Comparison of ENCODE assay signal across 44 cellular contexts in genomic region chr12:52815161-52815560, GRCh38. TPM values are rescaled to one million over a fixed set of nuclear protein-coding genes. Genes with fewer than 3 reads are reported as not detected.
"Had no signal": no experiment of that assay in that cellular context is flagged by ENCODE, and none has a peak within 500 bp of the region (broad histone marks: within the 10 kb centered on the region; RNA-seq: fewer than 3 reads in every experiment).

No MANE protein-coding gene starts in this region.

- H3K4me3 Mint-ChIP-seq: activated naive CD4-positive, alpha-beta T cell treated with anti-CD3 and anti-CD28 coated beads for 36 hours; activated naive CD4-positive, alpha-beta T cell treated with anti-CD3 and anti-CD28 coated beads, Interleukin-2, amount 10 ng/mL, durations not matched to agents 7 days and 5 days; activated naive CD4-positive, alpha-beta T cell treated with anti-CD3 and anti-CD28 coated beads, Interleukin-2, amount 50 U/mL, for 24 hours; activated naive CD8-positive, alpha-beta T cell; activated naive CD8-positive, alpha-beta T cell treated with anti-CD3 and anti-CD28 coated beads for 36 hours; activated naive CD8-positive, alpha-beta T cell treated with anti-CD3 and anti-CD28 coated beads, Interleukin-2, amount 10 ng/mL, durations not matched to agents 7 days and 5 days; activated naive CD8-positive, alpha-beta T cell treated with anti-CD3 and anti-CD28 coated beads, Interleukin-2, amount 50 U/mL, for 24 hours; activated T-cell treated with anti-CD3 and anti-CD28 coated beads, Interleukin-2, amount 50 U/mL, for 24 hours; activated T-cell treated with anti-CD3 and anti-CD28 coated beads, Interleukin-2, amount 50 U/mL, for 4 hours; activated T-cell treated with anti-CD3 and anti-CD28 coated beads, Interleukin-2, amount 50 U/mL, for 72 hours; activated T-helper 1 cell treated with anti-CD3 and anti-CD28 coated beads, Interleukin-12 subunit alpha, Interleukin-12 subunit beta, Interleukin-2, Interleukin-4 antibody, amounts not matched to agents 30 ng/mL and 10 ng/mL and 1 ng/mL, durations not matched to agents 14 hours and 24 hours and 36 hours; activated T-helper 17 cell treated with anti-CD3 and anti-CD28 coated beads, Interleukin-2, amount 50 U/mL, for 72 hours; brain; central memory CD8-positive, alpha-beta T cell had no signal

- H3K4me1 Mint-ChIP-seq: activated T-helper 17 cell treated with anti-CD3 and anti-CD28 coated beads, Interleukin-2, amount 50 U/mL, for 72 hours had no signal

- H3K27ac Mint-ChIP-seq: activated naive CD4-positive, alpha-beta T cell treated with anti-CD3 and anti-CD28 coated beads for 36 hours; activated naive CD4-positive, alpha-beta T cell treated with anti-CD3 and anti-CD28 coated beads, Interleukin-2, amount 10 ng/mL, durations not matched to agents 7 days and 5 days; activated naive CD4-positive, alpha-beta T cell treated with anti-CD3 and anti-CD28 coated beads, Interleukin-2, amount 50 U/mL, for 24 hours; activated naive CD8-positive, alpha-beta T cell; activated naive CD8-positive, alpha-beta T cell treated with anti-CD3 and anti-CD28 coated beads for 36 hours; activated naive CD8-positive, alpha-beta T cell treated with anti-CD3 and anti-CD28 coated beads, Interleukin-2, amount 10 ng/mL, durations not matched to agents 7 days and 5 days; activated naive CD8-positive, alpha-beta T cell treated with anti-CD3 and anti-CD28 coated beads, Interleukin-2, amount 50 U/mL, for 24 hours; activated T-cell treated with anti-CD3 and anti-CD28 coated beads, Interleukin-2, amount 50 U/mL, for 24 hours; activated T-cell treated with anti-CD3 and anti-CD28 coated beads, Interleukin-2, amount 50 U/mL, for 72 hours; activated T-helper 1 cell treated with anti-CD3 and anti-CD28 coated beads, Interleukin-12 subunit alpha, Interleukin-12 subunit beta, Interleukin-2, Interleukin-4 antibody, amounts not matched to agents 30 ng/mL and 10 ng/mL and 1 ng/mL, durations not matched to agents 14 hours and 24 hours and 36 hours; activated T-helper 17 cell treated with anti-CD3 and anti-CD28 coated beads, Interleukin-2, amount 50 U/mL, for 72 hours; activated T-helper 2 cell treated with anti-CD3 and anti-CD28 coated beads, Interferon-gamma antibody, Interleukin-2, Interleukin-4, amounts not matched to agents 10 μg/mL and 5 μg/mL and 100 μg/mL, durations not matched to agents 14 hours and 24 hours and 36 hours; brain had no signal

- H3K27ac ChIP-seq: adrenal gland, ascending aorta, body of pancreas, brain microvascular endothelial cell, breast epithelium, cardiac muscle cell had no signal

- H3K36me3 Mint-ChIP-seq: activated naive CD4-positive, alpha-beta T cell treated with anti-CD3 and anti-CD28 coated beads, Interleukin-2, amount 10 ng/mL, durations not matched to agents 7 days and 5 days; activated naive CD4-positive, alpha-beta T cell treated with anti-CD3 and anti-CD28 coated beads, Interleukin-2, amount 50 U/mL, for 24 hours; activated naive CD4-positive, alpha-beta T cell treated with anti-CD3 and anti-CD28 coated beads, Interleukin-2, amount 50 U/mL, for 72 hours; activated naive CD8-positive, alpha-beta T cell; activated naive CD8-positive, alpha-beta T cell treated with anti-CD3 and anti-CD28 coated beads for 36 hours; activated naive CD8-positive, alpha-beta T cell treated with anti-CD3 and anti-CD28 coated beads, Interleukin-2, amount 10 ng/mL, durations not matched to agents 7 days and 5 days; brain had no signal

- H3K9me3 Mint-ChIP-seq: activated naive CD4-positive, alpha-beta T cell treated with anti-CD3 and anti-CD28 coated beads for 36 hours; activated naive CD4-positive, alpha-beta T cell treated with anti-CD3 and anti-CD28 coated beads, Interleukin-2, amount 10 ng/mL, durations not matched to agents 7 days and 5 days; activated naive CD4-positive, alpha-beta T cell treated with anti-CD3 and anti-CD28 coated beads, Interleukin-2, amount 50 U/mL, for 24 hours; activated naive CD4-positive, alpha-beta T cell treated with anti-CD3 and anti-CD28 coated beads, Interleukin-2, amount 50 U/mL, for 72 hours; activated naive CD8-positive, alpha-beta T cell treated with anti-CD3 and anti-CD28 coated beads for 36 hours; activated naive CD8-positive, alpha-beta T cell treated with anti-CD3 and anti-CD28 coated beads, Interleukin-2, amount 10 ng/mL, durations not matched to agents 7 days and 5 days; activated naive CD8-positive, alpha-beta T cell treated with anti-CD3 and anti-CD28 coated beads, Interleukin-2, amount 50 U/mL, for 24 hours; activated T-cell treated with anti-CD3 and anti-CD28 coated beads, Interleukin-2, amount 50 U/mL, for 24 hours; activated T-cell treated with anti-CD3 and anti-CD28 coated beads, Interleukin-2, amount 50 U/mL, for 4 hours; activated T-cell treated with anti-CD3 and anti-CD28 coated beads, Interleukin-2, amount 50 U/mL, for 72 hours; activated T-helper 1 cell treated with anti-CD3 and anti-CD28 coated beads, Interleukin-12 subunit alpha, Interleukin-12 subunit beta, Interleukin-2, Interleukin-4 antibody, amounts not matched to agents 30 ng/mL and 10 ng/mL and 1 ng/mL, durations not matched to agents 14 hours and 24 hours and 36 hours; activated T-helper 17 cell treated with anti-CD3 and anti-CD28 coated beads, Interleukin-2, amount 50 U/mL, for 72 hours; activated T-helper 2 cell treated with anti-CD3 and anti-CD28 coated beads, Interferon-gamma antibody, Interleukin-2, Interleukin-4, amounts not matched to agents 10 μg/mL and 5 μg/mL and 100 μg/mL, durations not matched to agents 14 hours and 24 hours and 36 hours; brain; central memory CD8-positive, alpha-beta T cell had no signal

- H3K4me3 ChIP-seq: adrenal gland, ascending aorta, body of pancreas, breast epithelium, cardiac muscle cell had no signal

- H3K9me3 ChIP-seq: adrenal gland, ascending aorta, body of pancreas, breast epithelium had no signal

- H3K27me3 Mint-ChIP-seq: activated naive CD4-positive, alpha-beta T cell treated with anti-CD3 and anti-CD28 coated beads, Interleukin-2, amount 50 U/mL, for 24 hours; activated naive CD8-positive, alpha-beta T cell; activated naive CD8-positive, alpha-beta T cell treated with anti-CD3 and anti-CD28 coated beads for 36 hours; activated naive CD8-positive, alpha-beta T cell treated with anti-CD3 and anti-CD28 coated beads, Interleukin-2, amount 50 U/mL, for 24 hours; activated T-cell treated with anti-CD3 and anti-CD28 coated beads, Interleukin-2, amount 50 U/mL, for 24 hours had no signal

- H3K4me1 ChIP-seq: adrenal gland, ascending aorta, breast epithelium had no signal

- H3K27me3 ChIP-seq: ascending aorta, body of pancreas, cardiac muscle cell had no signal

- DNase-seq: activated effector memory CD4-positive, alpha-beta T cell treated with anti-CD3 and anti-CD28 coated beads, Interleukin-2, amount 50 U/mL, for 16 hours; activated effector memory CD4-positive, alpha-beta T cell treated with Interleukin-2 at 50 U/mL for 16 hours; activated gamma-delta T cell; activated gamma-delta T cell treated with Interleukin-2 at 50 U/mL for 16 hours; activated naive CD4-positive, alpha-beta T cell; activated naive CD4-positive, alpha-beta T cell treated with anti-CD3 and anti-CD28 coated beads for 36 hours; activated naive CD4-positive, alpha-beta T cell treated with anti-CD3 and anti-CD28 coated beads, Interleukin-2, amount 10 ng/mL, durations not matched to agents 7 days and 5 days; activated naive CD4-positive, alpha-beta T cell treated with anti-CD3 and anti-CD28 coated beads, Interleukin-2, amount 50 U/mL, for 16 hours; activated naive CD4-positive, alpha-beta T cell treated with Interleukin-2 at 50 U/mL for 16 hours; activated naive CD8-positive, alpha-beta T cell treated with anti-CD3 and anti-CD28 coated beads for 36 hours; activated naive CD8-positive, alpha-beta T cell treated with anti-CD3 and anti-CD28 coated beads, Interleukin-2, amount 10 ng/mL, durations not matched to agents 7 days and 5 days; activated naive CD8-positive, alpha-beta T cell treated with anti-CD3 and anti-CD28 coated beads, Interleukin-2, amount 50 U/mL, for 24 hours; activated T-cell treated with anti-CD3 and anti-CD28 coated beads, Interleukin-2, amount 50 U/mL, for 1 hour; activated T-cell treated with anti-CD3 and anti-CD28 coated beads, Interleukin-2, amount 50 U/mL, for 24 hours; activated T-cell treated with anti-CD3 and anti-CD28 coated beads, Interleukin-2, amount 50 U/mL, for 4 hours; activated T-cell treated with anti-CD3 and anti-CD28 coated beads, Interleukin-2, amount 50 U/mL, for 48 hours; activated T-cell treated with anti-CD3 and anti-CD28 coated beads, Interleukin-2, amount 50 U/mL, for 72 hours; adrenal gland; amniotic stem cell; amygdala; anterior cingulate cortex; aorta; body of pancreas; brain microvascular endothelial cell; caudate nucleus; central memory CD4-positive, alpha-beta T cell; cerebellar nuclear complex had no signal

- H3K36me3 ChIP-seq: adrenal gland, ascending aorta, brain microvascular endothelial cell, breast epithelium, cardiac muscle cell had no signal

RNA-seq across cellular contexts. Expression of gene KRT4, which starts 1.2 kb away (rescaled TPM):
- total RNA-seq: activated naive CD4-positive, alpha-beta T cell treated with anti-CD3 and anti-CD28 coated beads for 36 hours; activated naive CD4-positive, alpha-beta T cell treated with anti-CD3 and anti-CD28 coated beads, Interleukin-2, amount 50 U/mL, for 72 hours; activated naive CD8-positive, alpha-beta T cell treated with anti-CD3 and anti-CD28 coated beads, Interleukin-2, amount 10 ng/mL, durations not matched to agents 7 days and 5 days; activated T-cell treated with anti-CD3 and anti-CD28 coated beads, Interleukin-2, amount 50 U/mL, for 4 hours; activated T-helper 1 cell treated with anti-CD3 and anti-CD28 coated beads, Interleukin-12 subunit alpha, Interleukin-12 subunit beta, Interleukin-2, Interleukin-4 antibody, amounts not matched to agents 30 ng/mL and 10 ng/mL and 1 ng/mL, durations not matched to agents 14 hours and 24 hours and 36 hours; activated T-helper 17 cell treated with anti-CD3 and anti-CD28 coated beads, Interleukin-2, amount 50 U/mL, for 72 hours; activated T-helper 2 cell treated with anti-CD3 and anti-CD28 coated beads, Interferon-gamma antibody, Interleukin-2, Interleukin-4, amounts not matched to agents 10 μg/mL and 5 μg/mL and 100 μg/mL, durations not matched to agents 14 hours and 24 hours and 36 hours; aorta; ascending aorta; astrocyte; cardiac muscle cell; cardiac septum; cerebellum had no signal
- polyA plus RNA-seq: cardiac muscle cell had no signal

RNA-seq across cellular contexts. Expression of gene KRT79, which starts 18.9 kb away (rescaled TPM):
- total RNA-seq: activated naive CD4-positive, alpha-beta T cell treated with anti-CD3 and anti-CD28 coated beads for 36 hours; activated naive CD8-positive, alpha-beta T cell treated with anti-CD3 and anti-CD28 coated beads, Interleukin-2, amount 10 ng/mL, durations not matched to agents 7 days and 5 days; activated T-helper 1 cell treated with anti-CD3 and anti-CD28 coated beads, Interleukin-12 subunit alpha, Interleukin-12 subunit beta, Interleukin-2, Interleukin-4 antibody, amounts not matched to agents 30 ng/mL and 10 ng/mL and 1 ng/mL, durations not matched to agents 14 hours and 24 hours and 36 hours; activated T-helper 2 cell treated with anti-CD3 and anti-CD28 coated beads, Interferon-gamma antibody, Interleukin-2, Interleukin-4, amounts not matched to agents 10 μg/mL and 5 μg/mL and 100 μg/mL, durations not matched to agents 14 hours and 24 hours and 36 hours; adrenal gland; aorta; ascending aorta; body of pancreas; cardiac muscle cell; cardiac septum; cerebellum had no signal
- polyA plus RNA-seq: aorta, cardiac muscle cell had no signal

RNA-seq across cellular contexts. Expression of gene KRT3, which starts 19.2 kb away (rescaled TPM):
- total RNA-seq: activated naive CD4-positive, alpha-beta T cell treated with anti-CD3 and anti-CD28 coated beads for 36 hours; activated naive CD8-positive, alpha-beta T cell treated with anti-CD3 and anti-CD28 coated beads for 36 hours; activated naive CD8-positive, alpha-beta T cell treated with anti-CD3 and anti-CD28 coated beads, Interleukin-2, amount 10 ng/mL, durations not matched to agents 7 days and 5 days; activated T-cell treated with anti-CD3 and anti-CD28 coated beads, Interleukin-2, amount 50 U/mL, for 4 hours; activated T-cell treated with anti-CD3 and anti-CD28 coated beads, Interleukin-2, amount 50 U/mL, for 72 hours; activated T-helper 17 cell treated with anti-CD3 and anti-CD28 coated beads, Interleukin-2, amount 50 U/mL, for 72 hours; activated T-helper 2 cell treated with anti-CD3 and anti-CD28 coated beads, Interferon-gamma antibody, Interleukin-2, Interleukin-4, amounts not matched to agents 10 μg/mL and 5 μg/mL and 100 μg/mL, durations not matched to agents 14 hours and 24 hours and 36 hours; adrenal gland; aorta; ascending aorta; body of pancreas; breast epithelium; cardiac muscle cell; cardiac septum; cerebellum; chondrocyte had no signal
- polyA plus RNA-seq: adipose tissue, adrenal gland, aorta, cardiac muscle cell had no signal

RNA-seq across cellular contexts. Expression of gene KRT78, which starts 33.6 kb away (rescaled TPM):
- total RNA-seq: activated naive CD4-positive, alpha-beta T cell treated with anti-CD3 and anti-CD28 coated beads for 36 hours; activated naive CD4-positive, alpha-beta T cell treated with anti-CD3 and anti-CD28 coated beads, Interleukin-2, amount 50 U/mL, for 72 hours; activated naive CD8-positive, alpha-beta T cell treated with anti-CD3 and anti-CD28 coated beads for 36 hours; activated naive CD8-positive, alpha-beta T cell treated with anti-CD3 and anti-CD28 coated beads, Interleukin-2, amount 10 ng/mL, durations not matched to agents 7 days and 5 days; activated T-cell treated with anti-CD3 and anti-CD28 coated beads, Interleukin-2, amount 50 U/mL, for 4 hours; activated T-cell treated with anti-CD3 and anti-CD28 coated beads, Interleukin-2, amount 50 U/mL, for 72 hours; activated T-helper 1 cell treated with anti-CD3 and anti-CD28 coated beads, Interleukin-12 subunit alpha, Interleukin-12 subunit beta, Interleukin-2, Interleukin-4 antibody, amounts not matched to agents 30 ng/mL and 10 ng/mL and 1 ng/mL, durations not matched to agents 14 hours and 24 hours and 36 hours; activated T-helper 17 cell treated with anti-CD3 and anti-CD28 coated beads, Interleukin-2, amount 50 U/mL, for 72 hours; activated T-helper 2 cell treated with anti-CD3 and anti-CD28 coated beads, Interferon-gamma antibody, Interleukin-2, Interleukin-4, amounts not matched to agents 10 μg/mL and 5 μg/mL and 100 μg/mL, durations not matched to agents 14 hours and 24 hours and 36 hours; adrenal gland; aorta; ascending aorta; astrocyte; body of pancreas; cardiac muscle cell; cardiac septum; cerebellum; chondrocyte had no signal
- polyA plus RNA-seq: cardiac muscle cell had no signal

RNA-seq across cellular contexts. Expression of gene KRT76, which starts 38.0 kb away (rescaled TPM):
- total RNA-seq: activated naive CD4-positive, alpha-beta T cell treated with anti-CD3 and anti-CD28 coated beads for 36 hours; activated naive CD4-positive, alpha-beta T cell treated with anti-CD3 and anti-CD28 coated beads, Interleukin-2, amount 50 U/mL, for 72 hours; activated naive CD8-positive, alpha-beta T cell treated with anti-CD3 and anti-CD28 coated beads for 36 hours; activated naive CD8-positive, alpha-beta T cell treated with anti-CD3 and anti-CD28 coated beads, Interleukin-2, amount 10 ng/mL, durations not matched to agents 7 days and 5 days; activated T-cell treated with anti-CD3 and anti-CD28 coated beads, Interleukin-2, amount 50 U/mL, for 4 hours; activated T-cell treated with anti-CD3 and anti-CD28 coated beads, Interleukin-2, amount 50 U/mL, for 72 hours; activated T-helper 1 cell treated with anti-CD3 and anti-CD28 coated beads, Interleukin-12 subunit alpha, Interleukin-12 subunit beta, Interleukin-2, Interleukin-4 antibody, amounts not matched to agents 30 ng/mL and 10 ng/mL and 1 ng/mL, durations not matched to agents 14 hours and 24 hours and 36 hours; activated T-helper 17 cell treated with anti-CD3 and anti-CD28 coated beads, Interleukin-2, amount 50 U/mL, for 72 hours; activated T-helper 2 cell treated with anti-CD3 and anti-CD28 coated beads, Interferon-gamma antibody, Interleukin-2, Interleukin-4, amounts not matched to agents 10 μg/mL and 5 μg/mL and 100 μg/mL, durations not matched to agents 14 hours and 24 hours and 36 hours; adrenal gland; aorta; ascending aorta; astrocyte; body of pancreas; breast epithelium; bronchial epithelial cell; cardiac muscle cell; cardiac septum; cerebellum; chondrocyte had no signal
- polyA plus RNA-seq: adipose tissue, adrenal gland, aorta, cardiac muscle cell had no signal
